Comparison of ENCODE assay signal across 18 cellular contexts in the genomic region with DNA sequence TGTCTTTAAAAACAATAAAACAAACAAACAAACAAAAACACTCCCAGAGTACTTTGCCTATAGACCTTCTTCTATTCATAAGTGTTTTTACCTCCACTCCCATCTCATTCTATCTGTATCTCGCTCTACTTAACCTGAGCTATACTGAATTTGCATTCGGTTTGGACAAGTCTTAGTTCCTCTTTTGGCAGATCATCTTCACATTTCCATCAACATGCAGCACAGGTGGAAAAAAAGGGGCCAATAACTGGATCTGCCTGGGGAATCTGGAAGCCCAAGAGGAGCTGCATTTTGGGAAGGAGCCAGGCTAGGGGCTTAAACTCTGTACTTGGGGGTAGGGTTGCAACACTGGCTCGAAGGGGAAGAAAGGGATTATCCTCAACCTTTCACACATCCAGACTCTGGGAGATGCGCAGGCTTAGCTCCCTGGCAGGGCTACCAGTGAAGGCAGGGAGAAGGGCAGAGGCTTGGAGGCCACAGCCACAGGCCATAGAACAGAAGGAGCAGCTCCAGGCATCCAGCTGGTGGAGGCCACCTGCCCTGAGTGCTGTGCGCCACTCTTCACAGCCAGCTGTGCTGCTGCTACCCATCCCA. TPM values are rescaled to one million over a fixed set of nuclear protein-coding genes. Genes with fewer than 3 reads are reported as not detected.
DNase-seq lines count a peak whose midpoint lies in the region; ATAC-seq, FAIRE-seq and TF ChIP-seq lines count a peak whose summit lies in the region.
"Had no signal": no experiment of that assay in that cellular context is flagged by ENCODE, and none has a peak within 500 bp of the region (broad histone marks: within the 10 kb centered on the region; RNA-seq: fewer than 3 reads in every experiment).

No MANE protein-coding gene starts in this region.

- H3K4me3 Mint-ChIP-seq in glutamatergic neuron (ENCODE audit: unreplicated experiment): no peak overlapping the region
- H3K4me3 Mint-ChIP-seq: activated CD4-positive, alpha-beta memory T cell treated with anti-CD3 and anti-CD28 coated beads for 36 hours; nephron had no signal

- ATAC-seq in GM19397 (IDR thresholded peaks at IDR 0.05; ENCODE audit: unreplicated experiment) (peak; percentile 73), HG02870 (IDR thresholded peaks at IDR 0.05; ENCODE audit: unreplicated experiment) (peak; percentile 63), SK-N-SH treated with all-trans-retinoic acid at 6 μM for 48 hours (no peak)
- ATAC-seq: left lobe of liver, Panc1, sciatic nerve had no signal

- TF ChIP-seq EP300 in esophagus muscularis mucosa (IDR thresholded peaks at IDR 0.05): no peak

- no peak for TF ChIP-seq POLR2A in GM12891 (IDR thresholded peaks at IDR 0.05; ENCODE audit: low read depth, low read length)
- no peak for TF ChIP-seq POLR2A in esophagus muscularis mucosa (IDR thresholded peaks at IDR 0.05; ENCODE audit: low read depth)

- peak overlapping the region; percentile 55 for H3K4me2 ChIP-seq in OCI-LY7 (ENCODE audit: low read length)

- TF ChIP-seq CTCF in OCI-LY7 (conservative IDR thresholded peaks at IDR 0.05; ENCODE audit: low read length): no peak
- TF ChIP-seq CTCF in esophagus muscularis mucosa (IDR thresholded peaks at IDR 0.05): no peak
- no peak for TF ChIP-seq CTCF in glutamatergic neuron (IDR thresholded peaks at IDR 0.05; ENCODE audit: partially characterized antibody, unreplicated experiment)

- H3K36me3 ChIP-seq in OCI-LY7 (ENCODE audit: insufficient read depth, low read length): no peaks in the 10 kb centered on the region
- no peaks in the 10 kb centered on the region for H3K36me3 ChIP-seq in esophagus muscularis mucosa
- H3K36me3 ChIP-seq: breast epithelium had no signal

- H3K4me1 ChIP-seq in OCI-LY7 (ENCODE audit: insufficient read depth, low read length, poor library complexity, severe bottlenecking): peaks cover 67% of the 10 kb centered on the region
- H3K4me1 ChIP-seq in esophagus muscularis mucosa: peaks cover 16 to 24% (median 19%) of the 10 kb centered on the region in 4 donors
- H3K4me1 ChIP-seq: breast epithelium had no signal

- H3K27ac ChIP-seq in OCI-LY7 (ENCODE audit: low read depth, low read length, poor library complexity, severe bottlenecking) (peak overlapping the region; percentile 70), esophagus muscularis mucosa (replicated peaks in 1 of 4) (no peak overlapping the region)
- H3K27ac ChIP-seq: breast epithelium had no signal

- H3K4me3 ChIP-seq in OCI-LY7 (ENCODE audit: low read depth, low read length, poor library complexity, severe bottlenecking) (peak overlapping the region; percentile 16), esophagus muscularis mucosa (no peak overlapping the region)
- H3K4me3 ChIP-seq: breast epithelium had no signal

- H2AFZ ChIP-seq in OCI-LY7 (ENCODE audit: low read length): peak overlapping the region; percentile 19; the same call in 1 of the 2 replicates

- CTCF ChIA-PET in OCI-LY7 (lab: Charles Lee; ENCODE audit: unreplicated experiment): no interaction called here

- DNase-seq in GM12891 (ENCODE audit: insufficient read length, low spot score) (no peak), OCI-LY7 (ENCODE audit: low spot score) (peak; percentile 83), NCI-H2107 treated with DMSO at 0.1 percent for 48 hours (lab: John Stamatoyannopoulos, UW; ENCODE audit: unreplicated experiment) (no peak), esophagus muscularis mucosa (ENCODE audit: extremely low spot score) (no peak), glutamatergic neuron (no peak)
- DNase-seq: activated CD4-positive, alpha-beta memory T cell treated with anti-CD3 and anti-CD28 coated beads for 36 hours; DMS79 treated with DMSO at 0.1 percent for 48 hours had no signal

- no peaks in the 10 kb centered on the region for H4K20me1 ChIP-seq in OCI-LY7 (ENCODE audit: insufficient read depth, low read length)

- no TSS peak for BruUV-seq in OCI-LY7 (replicated peaks; lab: Mats Ljungman, UMichigan)

- H3K4me1 Mint-ChIP-seq in glutamatergic neuron (ENCODE audit: low read depth, unreplicated experiment): no peaks in the 10 kb centered on the region

- H3K36me3 Mint-ChIP-seq in glutamatergic neuron (ENCODE audit: unreplicated experiment): no peaks in the 10 kb centered on the region
- H3K36me3 Mint-ChIP-seq: activated CD4-positive, alpha-beta memory T cell treated with anti-CD3 and anti-CD28 coated beads for 36 hours had no signal

- no peaks in the 10 kb centered on the region for H3K27me3 Mint-ChIP-seq in glutamatergic neuron (ENCODE audit: unreplicated experiment)
- H3K27me3 Mint-ChIP-seq: activated CD4-positive, alpha-beta memory T cell treated with anti-CD3 and anti-CD28 coated beads for 36 hours had no signal

- peaks cover 3% of the 10 kb centered on the region for H3K9me3 Mint-ChIP-seq in glutamatergic neuron (ENCODE audit: unreplicated experiment)
- H3K9me3 Mint-ChIP-seq: activated CD4-positive, alpha-beta memory T cell treated with anti-CD3 and anti-CD28 coated beads for 36 hours; nephron had no signal

- H3K9me3 ChIP-seq in OCI-LY7 (ENCODE audit: low read length) (no peaks in the 10 kb centered on the region), esophagus muscularis mucosa (no peaks in the 10 kb centered on the region)
- H3K9me3 ChIP-seq: breast epithelium had no signal

- intact Hi-C loops in OCI-LY7 (cut with micrococcal nuclease; ENCODE audit: unreplicated experiment): no loop called here
- intact Hi-C loops in esophagus muscularis mucosa (cut with DNase I): no loop called here

- 92% methylated on average over 3 of the region's 5 CpGs for WGBS in esophagus muscularis mucosa

- peak; percentile 93 for FAIRE-seq in GM12891 (lab: Jason Lieb, UNC)
- FAIRE-seq: endothelial cell of umbilical vein, H54 had no signal

- POLR2A ChIA-PET in OCI-LY7 (lab: Charles Lee): interaction anchor here (0.6 to 2.2 kb wide), 9 partner anchors 9 to 301 kb away, joined by 3 to 9 read pairs (median 3); no protein-coding TSS in a partner anchor

- no peaks in the 10 kb centered on the region for H3K9me2 ChIP-seq in OCI-LY7 (ENCODE audit: insufficient read depth, low read length)

- peaks cover 0 to 3% (median 0%) of the 10 kb centered on the region in 4 donors for H3K27me3 ChIP-seq in esophagus muscularis mucosa
- H3K27me3 ChIP-seq: breast epithelium had no signal

- H3K27ac Mint-ChIP-seq in glutamatergic neuron (ENCODE audit: unreplicated experiment): no peak overlapping the region
- H3K27ac Mint-ChIP-seq: activated CD4-positive, alpha-beta memory T cell treated with anti-CD3 and anti-CD28 coated beads for 36 hours; nephron had no signal

- H3K79me2 ChIP-seq in OCI-LY7 (ENCODE audit: insufficient read depth, low read depth, low read length): no peaks in the 10 kb centered on the region

TF ChIP-seq in GM12891, 5 proteins besides CTCF, POLR2A, EP300 and RAD21:
- TF ChIP-seq SPI1 (IDR thresholded peaks at IDR 0.05; ENCODE audit: low read depth, low read length): peak; percentile 44; the same call in 1 of the 2 replicates
- TF ChIP-seq POU2F2 (IDR thresholded peaks at IDR 0.05; ENCODE audit: low read depth, low read length): peak; percentile 68; the same call in 1 of the 2 replicates
- TF ChIP-seq TAF1 (IDR thresholded peaks at IDR 0.05; ENCODE audit: low read depth, low read length): no peak

TF ChIP-seq in SK-N-SH treated with all-trans-retinoic acid at 6 μM for 48 hours, 23 proteins besides CTCF, POLR2A, EP300 and RAD21:
- TF ChIP-seq ARNTL (CRISPR knock-in tag; IDR thresholded peaks at IDR 0.05; ENCODE audit: borderline replicate concordance, low read depth) (no peak), BACH2 (CRISPR knock-in tag; IDR thresholded peaks at IDR 0.05; ENCODE audit: borderline replicate concordance) (no peak), ZNF8 (CRISPR knock-in tag; IDR thresholded peaks at IDR 0.05) (no peak), ZC3H10 (CRISPR knock-in tag; IDR thresholded peaks at IDR 0.05) (no peak), CSDC2 (CRISPR knock-in tag; IDR thresholded peaks at IDR 0.05) (no peak), TCF4 (CRISPR knock-in tag; IDR thresholded peaks at IDR 0.05; ENCODE audit: borderline replicate concordance) (no peak), OSR1 (CRISPR knock-in tag; IDR thresholded peaks at IDR 0.05) (no peak), CSRNP3 (CRISPR knock-in tag; IDR thresholded peaks at IDR 0.05) (no peak), GLIS3 (CRISPR knock-in tag; IDR thresholded peaks at IDR 0.05) (no peak), ZFP30 (CRISPR knock-in tag; IDR thresholded peaks at IDR 0.05) (no peak)

RNA-seq across cellular contexts. Expression of gene NINJ2, which starts 4.1 kb away (rescaled TPM):
- polyA plus RNA-seq in GM12891 (2012; ENCODE audit: low read depth, missing spikeins): 15.5 TPM
- total RNA-seq in OCI-LY7 (2014; rRNA removed; shearing (Covaris generic)): 0.79 and 0.82 TPM in 2 replicates
- total RNA-seq in OCI-LY7 (2022): 3.5 and 4.4 TPM in 2 replicates
- 10 to 100 TPM in 1 of 4 donors, 1 to 10 TPM in 3; 2.9 to 11.1 (median 7.1) TPM for total RNA-seq in esophagus muscularis mucosa
- 0.76 TPM for total RNA-seq in glutamatergic neuron (ENCODE audit: unreplicated experiment)
- total RNA-seq: LHCN-M2 had no signal
